In genomic region chr3:61948699-61949305, GRCh38 we compare ENCODE assay signal across 1 cellular context.
TF ChIP-seq lines count a peak whose summit lies in the region.

No MANE protein-coding gene starts in this region.

TF ChIP-seq in WTC11, 78 proteins besides CTCF, POLR2A, EP300 and RAD21 (continued from another document):
- TF ChIP-seq PRDM15 (CRISPR knock-in tag; IDR thresholded peaks at IDR 0.05) (no peak), HMGXB4 (CRISPR knock-in tag; IDR thresholded peaks at IDR 0.05) (no peak), EMX1 (CRISPR knock-in tag; IDR thresholded peaks at IDR 0.05) (no peak), ZNF138 (CRISPR knock-in tag; conservative IDR thresholded peaks at IDR 0.05) (no peak), E2F5 (CRISPR knock-in tag; IDR thresholded peaks at IDR 0.05) (no peak), CREB1 (CRISPR knock-in tag; IDR thresholded peaks at IDR 0.05) (no peak)
